ENCODE assay signal across 11 cellular contexts in genomic region chr4:7890635-7891393, GRCh38. TPM values are rescaled to one million over a fixed set of nuclear protein-coding genes. Genes with fewer than 3 reads are reported as not detected.
A peak's percentile ranks its signal among the peaks of the same experiment; 100 is the strongest.
DNase-seq lines count a peak whose midpoint lies in the region; ATAC-seq and FAIRE-seq lines count a peak whose summit lies in the region.
"Had no signal": no experiment of that assay in that cellular context is flagged by ENCODE, and none has a peak within 500 bp of the region (broad histone marks: within the 10 kb centered on the region; RNA-seq: fewer than 3 reads in every experiment).

No MANE protein-coding gene starts in this region.

- peak; percentile 72 for DNase-seq in GM03348 (ENCODE audit: low spot score)
- peak; percentile 80 for DNase-seq in NCI-H526 treated with DMSO at 0.1 percent for 48 hours (lab: John Stamatoyannopoulos, UW)
- peak; percentile 60 for DNase-seq in epithelial cell of prostate (ENCODE audit: low read depth, low spot score)
- peak; percentile 53 for DNase-seq in putamen (ENCODE audit: low spot score)
- no peak for DNase-seq in T-helper 17 cell
- DNase-seq in activated naive CD4-positive, alpha-beta T cell (lab: John Stamatoyannopoulos, UW) = no peak
- no peak for DNase-seq in GM19239 (ENCODE audit: insufficient read length, low spot score)
- DNase-seq: cortex of kidney, NCI-H1417 treated with DMSO at 0.1 percent for 48 hours, thyroid gland had no signal

- peaks cover 15% of the 10 kb centered on the region for H3K4me1 Mint-ChIP-seq in T-helper 17 cell

- H3K27ac ChIP-seq in epithelial cell of prostate = peak overlapping the region; percentile 27
- H3K27ac ChIP-seq: thyroid gland had no signal

- no peaks in the 10 kb centered on the region for H3K27me3 Mint-ChIP-seq in T-helper 17 cell

- H3K9me3 ChIP-seq in T-helper 17 cell (ENCODE audit: control insufficient read depth, low read length, poor library complexity, severe bottlenecking) = no peaks in the 10 kb centered on the region
- H3K9me3 ChIP-seq: thyroid gland had no signal

- FAIRE-seq in GM19239 (lab: Jason Lieb, UNC) = no peak

- ATAC-seq in T-helper 17 cell (no peak), GM21529 (IDR thresholded peaks at IDR 0.05; ENCODE audit: unreplicated experiment) (no peak)

- no peak overlapping the region for H3K27ac Mint-ChIP-seq in T-helper 17 cell

- H3K4me3 Mint-ChIP-seq in T-helper 17 cell = no peak overlapping the region

- H3K36me3 Mint-ChIP-seq in T-helper 17 cell (ENCODE audit: low read depth) = no peaks in the 10 kb centered on the region

RNA-seq across cellular contexts. Expression of gene AFAP1, which starts 48.8 kb away (rescaled TPM):
- 10 to 100 TPM; 17.6 to 26.7 TPM for total RNA-seq in T-helper 17 cell

Comparison
In these comparisons a context has a peak if more than half of its experiments do, and no peak if none do; other contexts are left out.
1. DNase-seq: peak in GM03348 (single experiment), NCI-H526 treated with DMSO at 0.1 percent for 48 hours (single experiment), epithelial cell of prostate (single experiment) and putamen (single experiment); none in T-helper 17 cell (0 of 3), activated naive CD4-positive, alpha-beta T cell (0 of 4) and GM19239 (single experiment).